26 cellular contexts compared by ENCODE assay signal in genomic region chr4:95675623-95676022, GRCh38.
"Had no signal": no experiment of that assay in that cellular context is flagged by ENCODE, and none has a peak within 500 bp of the region (broad histone marks: within the 10 kb centered on the region; RNA-seq: fewer than 3 reads in every experiment).

No MANE protein-coding gene starts in this region.

- H3K27me3 Mint-ChIP-seq: natural killer cell treated with Interleukin-12 subunit alpha and Interleukin-12 subunit beta and Interleukin-15 and Interleukin-18, amount 100 ng/mL, for 72 hours; stimulated activated naive B cell treated with anti-CD40 and anti-IgM and Interleukin-4, amounts not matched to agents 10 μg/mL and 1 μg/mL and 100 μg/mL, for 72 hours; stimulated activated naive CD8-positive, alpha-beta T cell treated with anti-CD3 and anti-CD28 coated beads, Interleukin-15, Interleukin-2, amounts not matched to agents 100 ng/mL and 50 ng/mL, for 24 hours had no signal

- H3K9me3 Mint-ChIP-seq: neural progenitor cell had no signal

- H3K27ac ChIP-seq: neural progenitor cell, ovary, parathyroid adenoma, prostate gland, right lobe of liver, sigmoid colon, stomach, thoracic aorta, thyroid gland, tibial nerve, upper lobe of left lung, vagina had no signal

- DNase-seq: naive thymus-derived CD8-positive, alpha-beta T cell; occipital lobe; ovary; right cardiac atrium; right lobe of liver; sigmoid colon; small intestine; stimulated activated CD4-positive, alpha-beta T cell treated with anti-CD3 and anti-CD28 coated beads, Interleukin-15, amount 100 ng/mL, for 24 hours; stimulated activated CD4-positive, alpha-beta T cell treated with anti-CD3 and anti-CD28 coated beads, Interleukin-2, amount 100 ng/mL, for 24 hours; stimulated activated CD4-positive, alpha-beta T cell treated with anti-CD3 and anti-CD28 coated beads, Interleukin-2, amount 100 ng/mL, for 48 hours; stimulated activated CD4-positive, alpha-beta T cell treated with anti-CD3 and anti-CD28 coated beads, Interleukin-4, amount 100 ng/mL, for 24 hours; stimulated activated naive B cell treated with anti-CD40 and anti-IgM and Interleukin-4, amounts not matched to agents 10 μg/mL and 1 μg/mL and 100 μg/mL, for 72 hours; stimulated activated naive CD4-positive, alpha-beta T cell treated with Interleukin-2 at 50 U/mL for 16 hours; stomach; thyroid gland; trophoblast cell; upper lobe of left lung had no signal

- H3K27me3 ChIP-seq: neural progenitor cell, ovary, right lobe of liver, sigmoid colon, stomach, thyroid gland, tibial nerve, upper lobe of left lung, vagina had no signal

- H3K4me1 ChIP-seq: neural progenitor cell, parathyroid adenoma, prostate gland, right lobe of liver, sigmoid colon, stomach, upper lobe of left lung, vagina had no signal

- H3K4me3 ChIP-seq: neural progenitor cell, ovary, prostate gland, right lobe of liver, sigmoid colon, stomach, thoracic aorta, thyroid gland, tibial nerve, upper lobe of left lung, vagina had no signal

- H3K9me3 ChIP-seq: ovary, prostate gland, right lobe of liver, sigmoid colon, stomach, thoracic aorta, thyroid gland, upper lobe of left lung, vagina had no signal

- H3K36me3 ChIP-seq: ovary, prostate gland, right lobe of liver, sigmoid colon, stomach, thoracic aorta, thyroid gland, tibial nerve, upper lobe of left lung, vagina had no signal

- H3K4me2 ChIP-seq: neural progenitor cell had no signal

- H3K36me3 Mint-ChIP-seq: naive thymus-derived CD8-positive, alpha-beta T cell; natural killer cell treated with Interleukin-12 subunit alpha and Interleukin-12 subunit beta and Interleukin-15 and Interleukin-18, amount 100 ng/mL, for 72 hours; neural progenitor cell; stimulated activated effector memory CD8-positive, alpha-beta T cell treated with anti-CD3 and anti-CD28 coated beads, Interleukin-12 subunit alpha, Interleukin-12 subunit beta, amount 100 ng/mL, for 72 hours; stimulated activated naive B cell treated with anti-CD40 and anti-IgM and Interleukin-4, amounts not matched to agents 10 μg/mL and 1 μg/mL and 100 μg/mL, for 72 hours had no signal

- H3K9ac ChIP-seq: neural progenitor cell, parathyroid adenoma had no signal

- H3K79me2 ChIP-seq: parathyroid adenoma had no signal

- H3K4me3 Mint-ChIP-seq: naive thymus-derived CD8-positive, alpha-beta T cell; natural killer cell treated with Interleukin-12 subunit alpha and Interleukin-12 subunit beta and Interleukin-15 and Interleukin-18, amount 100 ng/mL, for 72 hours; neural progenitor cell; stimulated activated effector memory CD8-positive, alpha-beta T cell treated with anti-CD3 and anti-CD28 coated beads, Interleukin-12 subunit alpha, Interleukin-12 subunit beta, amount 100 ng/mL, for 72 hours; stimulated activated naive B cell treated with anti-CD40 and anti-IgM and Interleukin-4, amounts not matched to agents 10 μg/mL and 1 μg/mL and 100 μg/mL, for 72 hours; stimulated activated naive CD8-positive, alpha-beta T cell treated with anti-CD3 and anti-CD28 coated beads, Interleukin-15, Interleukin-2, amounts not matched to agents 100 ng/mL and 50 ng/mL, for 24 hours had no signal

- H2AFZ ChIP-seq: neural progenitor cell, parathyroid adenoma had no signal

- H3K4me1 Mint-ChIP-seq: naive thymus-derived CD8-positive, alpha-beta T cell; stimulated activated effector memory CD8-positive, alpha-beta T cell treated with anti-CD3 and anti-CD28 coated beads, Interleukin-12 subunit alpha, Interleukin-12 subunit beta, amount 100 ng/mL, for 72 hours; stimulated activated naive B cell treated with anti-CD40 and anti-IgM and Interleukin-4, amounts not matched to agents 10 μg/mL and 1 μg/mL and 100 μg/mL, for 72 hours had no signal

- ATAC-seq: naive thymus-derived CD8-positive, alpha-beta T cell; natural killer cell treated with Interleukin-12 subunit alpha and Interleukin-12 subunit beta and Interleukin-15 and Interleukin-18, amount 100 ng/mL, for 72 hours; stimulated activated effector memory CD8-positive, alpha-beta T cell treated with anti-CD3 and anti-CD28 coated beads, Interleukin-12 subunit alpha, Interleukin-12 subunit beta, amount 100 ng/mL, for 72 hours; stimulated activated naive B cell treated with anti-CD40 and anti-IgM and Interleukin-4, amounts not matched to agents 10 μg/mL and 1 μg/mL and 100 μg/mL, for 72 hours had no signal

- H3K27ac Mint-ChIP-seq: naive thymus-derived CD8-positive, alpha-beta T cell; natural killer cell treated with Interleukin-12 subunit alpha and Interleukin-12 subunit beta and Interleukin-15 and Interleukin-18, amount 100 ng/mL, for 72 hours; neural progenitor cell; stimulated activated effector memory CD8-positive, alpha-beta T cell treated with anti-CD3 and anti-CD28 coated beads, Interleukin-12 subunit alpha, Interleukin-12 subunit beta, amount 100 ng/mL, for 72 hours; stimulated activated naive B cell treated with anti-CD40 and anti-IgM and Interleukin-4, amounts not matched to agents 10 μg/mL and 1 μg/mL and 100 μg/mL, for 72 hours; stimulated activated naive CD8-positive, alpha-beta T cell treated with anti-CD3 and anti-CD28 coated beads, Interleukin-15, Interleukin-2, amounts not matched to agents 100 ng/mL and 50 ng/mL, for 24 hours had no signal
